10 cellular contexts compared by ENCODE assay signal in the genomic region with DNA sequence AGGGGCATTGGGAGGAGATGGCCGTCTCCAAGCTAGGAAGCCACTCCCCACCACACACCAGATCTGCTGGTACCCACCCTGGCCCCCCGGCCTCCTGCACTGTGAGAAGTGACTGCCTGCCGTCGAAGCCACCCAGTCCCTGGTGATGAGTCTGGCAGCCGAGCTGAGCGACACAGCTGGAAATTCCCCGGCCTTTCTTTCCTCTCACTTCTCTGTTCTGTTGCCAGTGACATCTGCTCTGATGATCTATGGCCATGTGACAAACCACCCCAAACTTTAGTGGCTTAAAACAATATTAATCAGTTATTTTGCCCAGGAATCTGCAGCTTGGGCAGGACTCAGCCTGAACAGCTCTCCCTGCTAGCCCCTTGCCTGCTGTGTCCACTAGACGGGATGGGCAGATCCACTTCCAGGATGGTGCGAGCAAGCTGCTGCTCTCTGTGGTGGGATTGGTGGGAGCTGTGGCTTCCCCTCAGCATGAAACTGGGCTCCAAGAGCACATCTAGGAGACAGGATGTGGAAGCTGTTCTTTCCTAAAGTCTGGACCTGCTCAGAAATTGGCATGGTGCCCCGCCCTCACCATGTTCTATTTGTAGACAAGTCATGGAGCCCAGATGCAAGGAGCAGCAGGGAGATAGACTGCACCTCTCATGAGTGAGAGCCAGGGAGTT.
A peak's percentile ranks its signal among the peaks of the same experiment; 100 is the strongest.
DNase-seq lines count a peak whose midpoint lies in the region; ATAC-seq and TF ChIP-seq lines count a peak whose summit lies in the region.
"Had no signal": no experiment of that assay in that cellular context is flagged by ENCODE, and none has a peak within 500 bp of the region (broad histone marks: within the 10 kb centered on the region; RNA-seq: fewer than 3 reads in every experiment).

No MANE protein-coding gene starts in this region.

- H3K36me3 ChIP-seq in right atrium auricular region: no peaks in the 10 kb centered on the region

- no peaks in the 10 kb centered on the region for H3K9me3 ChIP-seq in right atrium auricular region

- H3K27ac Mint-ChIP-seq in activated CD4-positive, alpha-beta T cell treated with anti-CD3 and anti-CD28 coated beads, Interleukin-2, amount 10 ng/mL, durations not matched to agents 24 days and 14 days: no peak overlapping the region

- no peak overlapping the region for H3K4me3 Mint-ChIP-seq in activated CD4-positive, alpha-beta T cell treated with anti-CD3 and anti-CD28 coated beads, Interleukin-2, amount 10 ng/mL, durations not matched to agents 24 days and 14 days
- H3K4me3 Mint-ChIP-seq: neural crest cell had no signal

- intact Hi-C loops in activated CD4-positive, alpha-beta T cell treated with anti-CD3 and anti-CD28 coated beads, Interleukin-2, amount 10 ng/mL, durations not matched to agents 24 days and 14 days (cut with micrococcal nuclease): no loop called here

- H3K27me3 Mint-ChIP-seq in activated CD4-positive, alpha-beta T cell treated with anti-CD3 and anti-CD28 coated beads, Interleukin-2, amount 10 ng/mL, durations not matched to agents 24 days and 14 days: peaks cover 12% of the 10 kb centered on the region

- peaks cover 2% of the 10 kb centered on the region for H3K36me3 Mint-ChIP-seq in activated CD4-positive, alpha-beta T cell treated with anti-CD3 and anti-CD28 coated beads, Interleukin-2, amount 10 ng/mL, durations not matched to agents 24 days and 14 days (ENCODE audit: low read depth)

- in situ Hi-C loops in GM13977 (cut with MboI; ENCODE audit: low pct_unique_long_range_greater_than_20kb, low sequenced_read_pairs, unreplicated experiment): no loop called here

- H3K9me3 Mint-ChIP-seq in activated CD4-positive, alpha-beta T cell treated with anti-CD3 and anti-CD28 coated beads, Interleukin-2, amount 10 ng/mL, durations not matched to agents 24 days and 14 days: peaks cover 4% of the 10 kb centered on the region
- H3K9me3 Mint-ChIP-seq: neural crest cell had no signal

- ATAC-seq in GM19468 (IDR thresholded peaks at IDR 0.05; ENCODE audit: extremely low read depth, unreplicated experiment) (peak; percentile 85), HG03196 (IDR thresholded peaks at IDR 0.05; ENCODE audit: unreplicated experiment) (peak; percentile 73)

- H3K27me3 ChIP-seq in right atrium auricular region: no peaks in the 10 kb centered on the region

- H3K4me1 ChIP-seq in right atrium auricular region: peaks cover 0 to 28% of the 10 kb centered on the region in 2 donors

- H3K4me1 Mint-ChIP-seq in activated CD4-positive, alpha-beta T cell treated with anti-CD3 and anti-CD28 coated beads, Interleukin-2, amount 10 ng/mL, durations not matched to agents 24 days and 14 days: peaks cover 35% of the 10 kb centered on the region

- no peak overlapping the region for H3K4me3 ChIP-seq in right atrium auricular region

- peak; percentile 86 for DNase-seq in GM13977 (ENCODE audit: low spot score)
- peak; percentile 59 for DNase-seq in right atrium auricular region (ENCODE audit: low spot score)
- no peak for DNase-seq in activated CD4-positive, alpha-beta T cell treated with anti-CD3 and anti-CD28 coated beads, Interleukin-2, amount 10 ng/mL, durations not matched to agents 24 days and 14 days
- no peak for DNase-seq in 8988T
- DNase-seq in activated CD4-positive, alpha-beta T cell treated with anti-CD3 and anti-CD28 coated beads for 1 hour: no peak
- DNase-seq in effector CD8-positive, alpha-beta T cell (lab: John Stamatoyannopoulos, UW): no peak
- DNase-seq: NCI-H187 treated with DMSO at 0.1 percent for 48 hours had no signal

- peak overlapping the region in 1 of 2 donors; percentile 69 for H3K27ac ChIP-seq in right atrium auricular region

- TF ChIP-seq CTCF in GM13977 (IDR thresholded peaks at IDR 0.05; ENCODE audit: extremely low read depth, insufficient read depth, missing control alignments) (no peak), right atrium auricular region (IDR thresholded peaks at IDR 0.05) (no peak)

Comparison
In these comparisons a context has a peak if more than half of its experiments do, and no peak if none do; other contexts are left out.
1. DNase-seq: peak in GM13977 (single experiment) and right atrium auricular region (single experiment); none in activated CD4-positive, alpha-beta T cell treated with anti-CD3 and anti-CD28 coated beads, Interleukin-2, amount 10 ng/mL, durations not matched to agents 24 days and 14 days (single experiment), 8988T (single experiment), activated CD4-positive, alpha-beta T cell treated with anti-CD3 and anti-CD28 coated beads for 1 hour (single experiment) and effector CD8-positive, alpha-beta T cell (single experiment).